ENCODE assay signal across 2 cellular contexts in genomic region chrX:52585892-52586291, GRCh38.
A peak's percentile ranks its signal among the peaks of the same experiment; 100 is the strongest.
TF ChIP-seq lines count a peak whose summit lies in the region.

No MANE protein-coding gene starts in this region.

TF ChIP-seq in HepG2, 621 proteins besides CTCF, POLR2A, EP300 and RAD21 (continued from another document):
- TF ChIP-seq ZBTB4 (CRISPR knock-in tag; IDR thresholded peaks at IDR 0.05; ENCODE audit: borderline replicate concordance) (no peak), TCF12 (IDR thresholded peaks at IDR 0.05) (no peak), TCF12 (CRISPR knock-in tag; IDR thresholded peaks at IDR 0.05) (no peak), JARID2 (CRISPR knock-in tag; IDR thresholded peaks at IDR 0.05; ENCODE audit: insufficient replicate concordance) (no peak), ZNF24 (IDR thresholded peaks at IDR 0.05) (no peak), ZNF430 (CRISPR knock-in tag; IDR thresholded peaks at IDR 0.05) (no peak)

TF ChIP-seq in K562, 482 proteins besides CTCF, POLR2A, EP300 and RAD21 (continued from another document):
- TF ChIP-seq AFF1 (IDR thresholded peaks at IDR 0.05; ENCODE audit: low read depth in 1 of 2, partially characterized antibody in 2 of 2) (no peak), ELF1 (tag; IDR thresholded peaks at IDR 0.05) (no peak), ZNF134 (CRISPR knock-in tag; conservative IDR thresholded peaks at IDR 0.05) (no peak), ARHGAP35 (IDR thresholded peaks at IDR 0.05; ENCODE audit: partially characterized antibody) (no peak), FOXA3 (CRISPR knock-in tag; conservative IDR thresholded peaks at IDR 0.05 in 1 of 2, IDR thresholded peaks at IDR 0.05 in 1 of 2) (no peak), ZFP36 (IDR thresholded peaks at IDR 0.05; ENCODE audit: low read depth, low read length, partially characterized antibody) (no peak), CEBPG (CRISPR knock-in tag; IDR thresholded peaks at IDR 0.05) (no peak), CEBPG (tag; conservative IDR thresholded peaks at IDR 0.05 in 1 of 2, IDR thresholded peaks at IDR 0.05 in 1 of 2) (peak in 1 of 2 experiments; percentile 85; a peak in 2 of 4 replicates), ZNF778 (CRISPR knock-in tag; IDR thresholded peaks at IDR 0.05) (no peak), ZNF354B (CRISPR knock-in tag; IDR thresholded peaks at IDR 0.05) (no peak)
- TF ChIP-seq, protein P1, sequence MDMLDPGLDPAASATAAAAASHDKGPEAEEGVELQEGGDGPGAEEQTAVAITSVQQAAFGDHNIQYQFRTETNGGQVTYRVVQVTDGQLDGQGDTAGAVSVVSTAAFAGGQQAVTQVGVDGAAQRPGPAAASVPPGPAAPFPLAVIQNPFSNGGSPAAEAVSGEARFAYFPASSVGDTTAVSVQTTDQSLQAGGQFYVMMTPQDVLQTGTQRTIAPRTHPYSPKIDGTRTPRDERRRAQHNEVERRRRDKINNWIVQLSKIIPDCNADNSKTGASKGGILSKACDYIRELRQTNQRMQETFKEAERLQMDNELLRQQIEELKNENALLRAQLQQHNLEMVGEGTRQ (CRISPR knock-in tag; IDR thresholded peaks at IDR 0.05), result no peak
- TF ChIP-seq, protein P2, sequence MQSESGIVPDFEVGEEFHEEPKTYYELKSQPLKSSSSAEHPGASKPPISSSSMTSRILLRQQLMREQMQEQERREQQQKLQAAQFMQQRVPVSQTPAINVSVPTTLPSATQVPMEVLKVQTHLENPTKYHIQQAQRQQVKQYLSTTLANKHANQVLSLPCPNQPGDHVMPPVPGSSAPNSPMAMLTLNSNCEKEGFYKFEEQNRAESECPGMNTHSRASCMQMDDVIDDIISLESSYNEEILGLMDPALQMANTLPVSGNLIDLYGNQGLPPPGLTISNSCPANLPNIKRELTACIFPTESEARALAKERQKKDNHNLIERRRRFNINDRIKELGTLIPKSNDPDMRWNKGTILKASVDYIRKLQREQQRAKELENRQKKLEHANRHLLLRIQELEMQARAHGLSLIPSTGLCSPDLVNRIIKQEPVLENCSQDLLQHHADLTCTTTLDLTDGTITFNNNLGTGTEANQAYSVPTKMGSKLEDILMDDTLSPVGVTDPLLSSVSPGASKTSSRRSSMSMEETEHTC (IDR thresholded peaks at IDR 0.05), result no peak
